ENCODE assay signal across 8 cellular contexts in genomic region chr14:24013654-24014514, GRCh38. TPM values are rescaled to one million over a fixed set of nuclear protein-coding genes. Genes with fewer than 3 reads are reported as not detected.
DNase-seq lines count a peak whose midpoint lies in the region; ATAC-seq and TF ChIP-seq lines count a peak whose summit lies in the region.

No MANE protein-coding gene starts in this region.

- H3K4me3 ChIP-seq in HAP-1 = no peak overlapping the region

- DNase-seq in COLO829 (ENCODE audit: low spot score) (peak; percentile 69), HAP-1 (ENCODE audit: low spot score in 2 of 2) (peak; percentile 60 to 75), NCI-H187 treated with DMSO at 0.1 percent for 48 hours (lab: John Stamatoyannopoulos, UW) (peak; percentile 45), T-helper 1 cell (peak in 4 of 5 donors; percentile 15 to 68 (median 38)), iPS-NIHi11 (ENCODE audit: low spot score) (peak; percentile 76)
- DNase-seq in stimulated activated CD4-positive, alpha-beta T cell treated with anti-CD3 and anti-CD28 coated beads, Interleukin-2, amount 100 ng/mL, for 24 hours = peak; percentile 14 to 47

- no peaks in the 10 kb centered on the region for H3K9me3 ChIP-seq in HAP-1

- in situ Hi-C loops in HAP-1 (cut with MboI; ENCODE audit: low sequenced_read_pairs) = loop anchor here (5.0 to 10.0 kb wide), 2 partner anchors 81 to 283 kb away; partner anchors contain the start of genes DHRS1, NOP9 and PCK2

- H3K4me1 ChIP-seq in HAP-1 = no peaks in the 10 kb centered on the region

- peaks cover 8 to 29% (median 16%) of the 10 kb centered on the region in 5 experiments for H3K9me3 Mint-ChIP-seq in brain

- H3K4me1 Mint-ChIP-seq in brain = peaks cover 14% of the 10 kb centered on the region

- H3K27me3 ChIP-seq in HAP-1 (ENCODE audit: low read depth) = no peaks in the 10 kb centered on the region

- ATAC-seq in HG02642 (IDR thresholded peaks at IDR 0.05; ENCODE audit: poor library complexity, unreplicated experiment) = no peak

- H3K27me3 Mint-ChIP-seq in brain = peaks cover 18% of the 10 kb centered on the region

- no peaks in the 10 kb centered on the region for H3K36me3 ChIP-seq in HAP-1 (replicated peaks)

- peaks cover 7% of the 10 kb centered on the region for H3K36me3 Mint-ChIP-seq in brain

- no peak overlapping the region for H3K27ac Mint-ChIP-seq in brain

- no peak overlapping the region for H3K4me3 Mint-ChIP-seq in brain

- peak; percentile 85 to 93 for TF ChIP-seq CTCF in brain (conservative IDR thresholded peaks at IDR 0.05)

RNA-seq across cellular contexts. Expression of gene DHRS4L2, which starts 25.2 kb away (rescaled TPM):
- 24.5 TPM for polyA plus RNA-seq in brain (ENCODE audit: insufficient read depth, low read depth, low replicate concordance)

RNA-seq across cellular contexts. Expression of gene CARMIL3, which starts 37.9 kb away (rescaled TPM):
- polyA plus RNA-seq in brain (ENCODE audit: insufficient read depth, low read depth, low replicate concordance) = 7.1 TPM

RNA-seq across cellular contexts. Expression of gene CPNE6, which starts 57.5 kb away (rescaled TPM):
- 20.6 TPM for polyA plus RNA-seq in brain (ENCODE audit: insufficient read depth, low read depth, low replicate concordance)
